Comparison of ENCODE assay signal across 1 cellular context in genomic region chr10:9869185-9869584, GRCh38.
TF ChIP-seq lines count a peak whose summit lies in the region.

No MANE protein-coding gene starts in this region.

TF ChIP-seq in K562, 482 proteins besides CTCF, POLR2A, EP300 and RAD21 (continued from another document):
- TF ChIP-seq STAT6 (CRISPR knock-in tag; IDR thresholded peaks at IDR 0.05) (no peak), SMARCE1 (IDR thresholded peaks at IDR 0.05) (no peak), STAT5A (IDR thresholded peaks at IDR 0.05; ENCODE audit: borderline replicate concordance, low read length) (no peak), ZBTB43 (CRISPR knock-in tag; IDR thresholded peaks at IDR 0.05) (no peak), CC2D1A (IDR thresholded peaks at IDR 0.05) (no peak), E2F3 (CRISPR knock-in tag; IDR thresholded peaks at IDR 0.05) (no peak)
